In genomic region chr3:105255351-105255750, GRCh38 we compare ENCODE assay signal across 20 cellular contexts.
"Had no signal": no experiment of that assay in that cellular context is flagged by ENCODE, and none has a peak within 500 bp of the region (broad histone marks: within the 10 kb centered on the region; RNA-seq: fewer than 3 reads in every experiment).

No MANE protein-coding gene starts in this region.

- H3K36me3 Mint-ChIP-seq: activated naive CD4-positive, alpha-beta T cell treated with anti-CD3 and anti-CD28 coated beads, Interleukin-2, amount 50 U/mL, for 24 hours; brain had no signal

- H3K4me3 Mint-ChIP-seq: activated CD4-positive, alpha-beta T cell treated with anti-CD3 and anti-CD28 coated beads for 36 hours; activated CD8-positive, alpha-beta T cell treated with anti-CD3 and anti-CD28 coated beads for 36 hours; activated naive CD4-positive, alpha-beta T cell treated with anti-CD3 and anti-CD28 coated beads, Interleukin-2, amount 50 U/mL, for 24 hours; activated T-cell treated with anti-CD3 and anti-CD28 coated beads, Interleukin-2, amount 50 U/mL, for 4 hours; brain; central memory CD8-positive, alpha-beta T cell; naive B cell had no signal

- H3K9me3 ChIP-seq: neutrophil, upper lobe of right lung had no signal

- H3K9me3 Mint-ChIP-seq: central memory CD8-positive, alpha-beta T cell had no signal

- ATAC-seq: activated CD4-positive, alpha-beta T cell treated with anti-CD3 and anti-CD28 coated beads for 36 hours; activated CD8-positive, alpha-beta T cell treated with anti-CD3 and anti-CD28 coated beads for 36 hours; activated T-cell treated with anti-CD3 and anti-CD28 coated beads, Interleukin-2, amount 50 U/mL, for 4 hours; gastroesophageal sphincter; left lobe of liver had no signal

- H3K4me1 ChIP-seq: gastroesophageal sphincter, upper lobe of right lung had no signal

- H3K36me3 ChIP-seq: gastroesophageal sphincter, neutrophil, stomach, thoracic aorta, upper lobe of right lung had no signal

- H3K27me3 ChIP-seq: gastroesophageal sphincter, neutrophil, stomach, upper lobe of right lung had no signal

- H3K27me3 Mint-ChIP-seq: activated CD8-positive, alpha-beta T cell treated with anti-CD3 and anti-CD28 coated beads for 36 hours; brain; naive B cell had no signal

- H3K4me1 Mint-ChIP-seq: activated CD4-positive, alpha-beta T cell treated with anti-CD3 and anti-CD28 coated beads for 36 hours; activated naive CD4-positive, alpha-beta T cell treated with anti-CD3 and anti-CD28 coated beads, Interleukin-2, amount 50 U/mL, for 24 hours; central memory CD8-positive, alpha-beta T cell; naive B cell had no signal

- H3K27ac ChIP-seq: gastroesophageal sphincter, neutrophil, stomach, thoracic aorta, upper lobe of right lung had no signal

- DNase-seq: activated CD4-positive, alpha-beta T cell treated with anti-CD3 and anti-CD28 coated beads for 36 hours; activated CD8-positive, alpha-beta T cell treated with anti-CD3 and anti-CD28 coated beads for 36 hours; activated effector memory CD4-positive, alpha-beta T cell treated with anti-CD3 and anti-CD28 coated beads, Interleukin-2, amount 50 U/mL, for 16 hours; activated T-cell treated with anti-CD3 and anti-CD28 coated beads, Interleukin-2, amount 50 U/mL, for 4 hours; amygdala; effector CD8-positive, alpha-beta T cell; naive B cell; stimulated activated CD4-positive, alpha-beta T cell treated with anti-CD3 and anti-CD28 coated beads, Interleukin-12 subunit alpha, Interleukin-12 subunit beta, amount 100 ng/mL, for 4 hours; stimulated activated CD4-positive, alpha-beta T cell treated with anti-CD3 and anti-CD28 coated beads, Interleukin-2, amount 100 ng/mL, for 24 hours; stomach; T-helper 2 cell; upper lobe of right lung had no signal

- H3K4me3 ChIP-seq: gastroesophageal sphincter, stomach, thoracic aorta, upper lobe of right lung had no signal

- FAIRE-seq: keratinocyte had no signal

- H3K27ac Mint-ChIP-seq: activated CD4-positive, alpha-beta T cell treated with anti-CD3 and anti-CD28 coated beads for 36 hours; activated CD8-positive, alpha-beta T cell treated with anti-CD3 and anti-CD28 coated beads for 36 hours; activated naive CD4-positive, alpha-beta T cell treated with anti-CD3 and anti-CD28 coated beads, Interleukin-2, amount 50 U/mL, for 24 hours; brain had no signal
